Comparison of ENCODE assay signal across 31 cellular contexts in the genomic region with DNA sequence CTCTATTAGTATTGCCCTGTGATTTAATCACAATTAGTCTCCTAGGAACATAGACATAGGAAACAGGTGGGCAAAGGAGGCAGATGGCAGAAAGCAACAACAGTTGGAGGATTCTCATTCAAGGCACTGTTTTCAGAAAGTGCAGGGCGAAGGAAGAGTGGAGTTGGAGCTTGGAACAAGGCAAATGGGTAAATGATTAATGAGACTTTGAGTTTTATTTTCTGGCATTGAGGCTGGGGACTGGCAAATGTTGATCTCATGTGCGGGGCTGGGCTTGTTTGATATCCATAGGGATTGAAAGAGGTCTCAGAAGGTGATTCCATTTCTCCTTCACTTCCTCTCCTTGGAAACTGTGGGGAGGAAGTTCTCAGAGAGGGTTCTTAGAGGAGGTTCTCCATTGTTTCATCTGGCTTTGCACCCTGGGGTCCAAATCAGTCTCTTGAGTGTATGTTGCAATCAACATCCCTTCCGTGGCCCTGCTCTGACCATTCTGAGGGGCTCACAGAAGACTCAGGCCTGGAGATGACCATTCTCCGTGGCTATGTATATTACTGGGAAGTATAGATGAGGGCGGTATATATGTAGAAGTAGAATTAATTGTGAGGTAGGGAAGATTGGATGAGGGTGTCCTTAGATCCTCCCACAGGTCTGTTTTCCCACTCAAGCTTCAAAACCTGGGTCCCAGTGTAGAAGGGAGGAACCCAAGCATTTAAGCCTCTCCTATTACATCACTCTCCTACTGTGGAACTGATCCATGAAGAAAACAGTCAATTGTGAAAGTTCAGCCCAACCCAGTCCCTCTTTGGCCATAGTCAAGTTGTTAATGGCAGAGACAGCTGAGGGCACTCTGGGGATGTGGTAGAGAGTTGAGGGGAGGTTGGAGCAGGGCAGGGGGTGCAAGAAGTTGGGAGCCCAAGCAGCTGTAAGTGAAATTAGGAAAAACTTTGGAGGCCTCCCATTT.
"Had no signal": no experiment of that assay in that cellular context is flagged by ENCODE, and none has a peak within 500 bp of the region (broad histone marks: within the 10 kb centered on the region; RNA-seq: fewer than 3 reads in every experiment).

No MANE protein-coding gene starts in this region.

- H3K4me3 Mint-ChIP-seq: activated CD4-positive, alpha-beta T cell treated with anti-CD3 and anti-CD28 coated beads, Interleukin-2, amount 10 ng/mL, durations not matched to agents 24 days and 14 days; activated CD8-positive, alpha-beta T cell treated with anti-CD3 and anti-CD28 coated beads, Interleukin-2, amount 10 ng/mL, durations not matched to agents 7 days and 5 days; activated naive CD4-positive, alpha-beta T cell treated with anti-CD3 and anti-CD28 coated beads, Interleukin-2, amount 50 U/mL, for 24 hours; activated T-cell treated with anti-CD3 and anti-CD28 coated beads, Interleukin-2, amount 50 U/mL, for 24 hours; brain had no signal

- H3K36me3 Mint-ChIP-seq: activated naive CD4-positive, alpha-beta T cell treated with anti-CD3 and anti-CD28 coated beads, Interleukin-2, amount 50 U/mL, for 24 hours; brain had no signal

- DNase-seq: activated CD4-positive, alpha-beta T cell treated with anti-CD3 and anti-CD28 coated beads, Interleukin-2, amount 10 ng/mL, durations not matched to agents 24 days and 14 days; activated CD4-positive, alpha-beta T cell treated with anti-CD3 and anti-CD28 coated beads, Interleukin-2, amount 50 U/mL, for 4 hours; activated CD8-positive, alpha-beta T cell treated with anti-CD3 and anti-CD28 coated beads, Interleukin-2, amount 10 ng/mL, durations not matched to agents 7 days and 5 days; activated gamma-delta T cell; activated naive CD4-positive, alpha-beta T cell treated with Interleukin-2 at 50 U/mL for 16 hours; activated T-cell treated with anti-CD3 and anti-CD28 coated beads, Interleukin-2, amount 50 U/mL, for 24 hours; anterior cingulate cortex; caudate nucleus; cerebellar nuclear complex; Kasumi-1; KG1; MG63; NCI-H1048; NCI-H1105 treated with DMSO at 0.1 percent for 48 hours; NCI-H1436; NCI-H1694; NCI-H1930; NCI-H2081 treated with DMSO at 0.1 percent for 48 hours; NCI-H446; NCI-H510A treated with DMSO at 0.1 percent for 48 hours; NCI-H526 treated with DMSO at 0.1 percent for 48 hours; NCI-H774; PC-9; Right ventricle myocardium superior; SW 1271; T-helper 1 cell; T-helper 2 cell; T-helper 9 cell had no signal

- ATAC-seq: activated CD8-positive, alpha-beta T cell treated with anti-CD3 and anti-CD28 coated beads, Interleukin-2, amount 10 ng/mL, durations not matched to agents 7 days and 5 days had no signal

- H3K9me3 Mint-ChIP-seq: activated CD4-positive, alpha-beta T cell treated with anti-CD3 and anti-CD28 coated beads, Interleukin-2, amount 10 ng/mL, durations not matched to agents 24 days and 14 days; activated naive CD4-positive, alpha-beta T cell treated with anti-CD3 and anti-CD28 coated beads, Interleukin-2, amount 50 U/mL, for 24 hours; activated T-cell treated with anti-CD3 and anti-CD28 coated beads, Interleukin-2, amount 50 U/mL, for 24 hours; activated T-helper 2 cell treated with anti-CD3 and anti-CD28 coated beads, Interferon-gamma antibody, Interleukin-2, Interleukin-4, amounts not matched to agents 10 μg/mL and 5 μg/mL and 100 μg/mL, durations not matched to agents 14 hours and 24 hours and 36 hours had no signal

- H3K4me1 Mint-ChIP-seq: activated CD4-positive, alpha-beta T cell treated with anti-CD3 and anti-CD28 coated beads, Interleukin-2, amount 10 ng/mL, durations not matched to agents 24 days and 14 days; activated naive CD4-positive, alpha-beta T cell treated with anti-CD3 and anti-CD28 coated beads, Interleukin-2, amount 50 U/mL, for 24 hours had no signal

- H3K9me3 ChIP-seq: MG63 had no signal

- H3K4me3 ChIP-seq: MG63, PC-9 had no signal

- H2AFZ ChIP-seq: PC-9 had no signal

- H3K36me3 ChIP-seq: MG63 had no signal

- H3K27ac Mint-ChIP-seq: activated CD4-positive, alpha-beta T cell treated with anti-CD3 and anti-CD28 coated beads, Interleukin-2, amount 10 ng/mL, durations not matched to agents 24 days and 14 days; activated CD8-positive, alpha-beta T cell treated with anti-CD3 and anti-CD28 coated beads, Interleukin-2, amount 10 ng/mL, durations not matched to agents 7 days and 5 days; activated naive CD4-positive, alpha-beta T cell treated with anti-CD3 and anti-CD28 coated beads, Interleukin-2, amount 50 U/mL, for 24 hours; activated T-cell treated with anti-CD3 and anti-CD28 coated beads, Interleukin-2, amount 50 U/mL, for 24 hours; activated T-helper 2 cell treated with anti-CD3 and anti-CD28 coated beads, Interferon-gamma antibody, Interleukin-2, Interleukin-4, amounts not matched to agents 10 μg/mL and 5 μg/mL and 100 μg/mL, durations not matched to agents 14 hours and 24 hours and 36 hours; brain had no signal

- H3K4me2 ChIP-seq: PC-9 had no signal

- H3K27ac ChIP-seq: PC-9 had no signal

- H3K27me3 ChIP-seq: MG63 had no signal
